Comparison of ENCODE assay signal across 18 cellular contexts in the genomic region with DNA sequence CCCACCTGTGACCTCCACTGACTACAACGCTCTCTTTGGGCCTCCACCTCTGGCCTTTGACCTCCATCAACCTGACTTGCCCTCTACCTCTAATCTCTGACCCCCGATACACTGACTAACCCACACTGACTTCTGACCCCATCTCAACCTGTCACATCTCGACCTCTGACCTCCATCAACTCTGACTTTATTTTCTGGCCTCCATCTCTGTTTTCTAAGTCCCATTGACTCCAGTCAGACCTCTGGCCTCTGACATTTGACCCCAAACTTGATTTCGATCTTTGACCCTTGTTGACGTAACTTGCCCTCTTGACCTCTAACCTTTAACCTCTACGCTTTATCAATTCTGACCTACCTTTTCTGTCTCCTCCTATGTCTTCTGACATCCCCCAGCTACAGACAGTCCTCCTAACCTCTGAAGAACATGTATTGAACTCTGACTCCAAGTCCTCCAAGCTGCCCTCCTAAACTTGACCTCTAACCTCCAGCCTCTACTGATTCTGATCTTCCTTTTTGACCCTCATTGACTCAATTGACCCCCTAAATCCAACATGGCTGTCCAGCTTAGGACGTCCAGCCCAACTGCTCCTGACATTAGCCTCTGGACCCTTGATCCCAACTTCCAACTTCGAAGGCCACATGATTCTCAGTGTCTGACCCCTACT. TPM values are rescaled to one million over a fixed set of nuclear protein-coding genes. Genes with fewer than 3 reads are reported as not detected.
"Had no signal": no experiment of that assay in that cellular context is flagged by ENCODE, and none has a peak within 500 bp of the region (broad histone marks: within the 10 kb centered on the region; RNA-seq: fewer than 3 reads in every experiment).

No MANE protein-coding gene starts in this region.

- H3K36me3 Mint-ChIP-seq: activated naive CD4-positive, alpha-beta T cell treated with anti-CD3 and anti-CD28 coated beads, Interleukin-2, amount 50 U/mL, for 72 hours had no signal

- H3K9me3 ChIP-seq: pancreas, thyroid gland, uterus had no signal

- H3K36me3 ChIP-seq: pancreas, thyroid gland, uterus had no signal

- H3K4me3 ChIP-seq: pancreas, thyroid gland, uterus had no signal

- H3K27ac ChIP-seq: brain microvascular endothelial cell, epithelial cell of prostate, pancreas, thyroid gland, uterus had no signal

- H3K27ac Mint-ChIP-seq: activated CD4-positive, alpha-beta memory T cell treated with anti-CD3 and anti-CD28 coated beads, Interleukin-2, amount 10 ng/mL, durations not matched to agents 7 days and 5 days; activated CD4-positive, alpha-beta T cell treated with anti-CD3 and anti-CD28 coated beads for 36 hours; activated T-helper 2 cell treated with anti-CD3 and anti-CD28 coated beads, Interferon-gamma antibody, Interleukin-2, Interleukin-4, amounts not matched to agents 10 μg/mL and 5 μg/mL and 100 μg/mL, durations not matched to agents 14 hours and 24 hours and 36 hours had no signal

- ATAC-seq: activated CD4-positive, alpha-beta T cell treated with anti-CD3 and anti-CD28 coated beads for 36 hours had no signal

- H3K4me3 Mint-ChIP-seq: activated CD4-positive, alpha-beta memory T cell treated with anti-CD3 and anti-CD28 coated beads, Interleukin-2, amount 10 ng/mL, durations not matched to agents 7 days and 5 days; activated CD4-positive, alpha-beta T cell treated with anti-CD3 and anti-CD28 coated beads for 36 hours had no signal

- H3K9me3 Mint-ChIP-seq: activated CD4-positive, alpha-beta memory T cell treated with anti-CD3 and anti-CD28 coated beads, Interleukin-2, amount 10 ng/mL, durations not matched to agents 7 days and 5 days; activated naive CD4-positive, alpha-beta T cell treated with anti-CD3 and anti-CD28 coated beads, Interleukin-2, amount 50 U/mL, for 72 hours; activated T-helper 2 cell treated with anti-CD3 and anti-CD28 coated beads, Interferon-gamma antibody, Interleukin-2, Interleukin-4, amounts not matched to agents 10 μg/mL and 5 μg/mL and 100 μg/mL, durations not matched to agents 14 hours and 24 hours and 36 hours had no signal

- H3K27me3 Mint-ChIP-seq: activated CD4-positive, alpha-beta memory T cell treated with anti-CD3 and anti-CD28 coated beads, Interleukin-2, amount 10 ng/mL, durations not matched to agents 7 days and 5 days; activated CD4-positive, alpha-beta T cell treated with anti-CD3 and anti-CD28 coated beads for 36 hours had no signal

- H3K4me1 ChIP-seq: pancreas, uterus had no signal

- DNase-seq: activated CD4-positive, alpha-beta memory T cell treated with anti-CD3 and anti-CD28 coated beads, Interleukin-2, amount 10 ng/mL, durations not matched to agents 7 days and 5 days; activated CD4-positive, alpha-beta T cell treated with anti-CD3 and anti-CD28 coated beads for 36 hours; activated CD8-positive, alpha-beta memory T cell treated with anti-CD3 and anti-CD28 coated beads, Interleukin-2, amount 50 U/mL, for 48 hours; brain microvascular endothelial cell; effector memory CD4-positive, alpha-beta T cell; hypothalamus; kidney glomerular epithelial cell; stimulated activated CD4-positive, alpha-beta T cell treated with anti-CD3 and anti-CD28 coated beads, Interleukin-4, amount 100 ng/mL, for 24 hours; thyroid gland; uterus had no signal

- H3K27me3 ChIP-seq: brain microvascular endothelial cell, pancreas, thyroid gland, uterus had no signal

RNA-seq across cellular contexts. Expression of a gene that starts 0.8 kb away (rescaled TPM):
- total RNA-seq: activated CD4-positive, alpha-beta memory T cell treated with anti-CD3 and anti-CD28 coated beads, Interleukin-2, amount 10 ng/mL, durations not matched to agents 7 days and 5 days; activated CD4-positive, alpha-beta T cell treated with anti-CD3 and anti-CD28 coated beads for 36 hours; activated naive CD4-positive, alpha-beta T cell treated with anti-CD3 and anti-CD28 coated beads, Interleukin-2, amount 50 U/mL, for 72 hours; activated T-helper 2 cell treated with anti-CD3 and anti-CD28 coated beads, Interferon-gamma antibody, Interleukin-2, Interleukin-4, amounts not matched to agents 10 μg/mL and 5 μg/mL and 100 μg/mL, durations not matched to agents 14 hours and 24 hours and 36 hours; mesenteric fat pad; pancreas; renal cortical epithelial cell; skeletal muscle tissue; thyroid gland; uterus had no signal

RNA-seq across cellular contexts. Expression of a gene that starts 20.8 kb away (rescaled TPM):
- total RNA-seq: activated CD4-positive, alpha-beta memory T cell treated with anti-CD3 and anti-CD28 coated beads, Interleukin-2, amount 10 ng/mL, durations not matched to agents 7 days and 5 days; activated CD4-positive, alpha-beta T cell treated with anti-CD3 and anti-CD28 coated beads for 36 hours; activated naive CD4-positive, alpha-beta T cell treated with anti-CD3 and anti-CD28 coated beads, Interleukin-2, amount 50 U/mL, for 72 hours; activated T-helper 2 cell treated with anti-CD3 and anti-CD28 coated beads, Interferon-gamma antibody, Interleukin-2, Interleukin-4, amounts not matched to agents 10 μg/mL and 5 μg/mL and 100 μg/mL, durations not matched to agents 14 hours and 24 hours and 36 hours; lower leg skin; mesenteric fat pad; pancreas; renal cortical epithelial cell; skeletal muscle tissue; thyroid gland; uterus had no signal

RNA-seq across cellular contexts. Expression of a gene that starts 32.6 kb away (rescaled TPM):
- total RNA-seq: renal cortical epithelial cell, skeletal muscle tissue had no signal

RNA-seq across cellular contexts. Expression of a gene that starts 42.3 kb away (rescaled TPM):
- total RNA-seq: activated CD4-positive, alpha-beta memory T cell treated with anti-CD3 and anti-CD28 coated beads, Interleukin-2, amount 10 ng/mL, durations not matched to agents 7 days and 5 days; activated CD4-positive, alpha-beta T cell treated with anti-CD3 and anti-CD28 coated beads for 36 hours; activated naive CD4-positive, alpha-beta T cell treated with anti-CD3 and anti-CD28 coated beads, Interleukin-2, amount 50 U/mL, for 72 hours; activated T-helper 2 cell treated with anti-CD3 and anti-CD28 coated beads, Interferon-gamma antibody, Interleukin-2, Interleukin-4, amounts not matched to agents 10 μg/mL and 5 μg/mL and 100 μg/mL, durations not matched to agents 14 hours and 24 hours and 36 hours; lower leg skin; mesenteric fat pad; pancreas; renal cortical epithelial cell; skeletal muscle tissue; uterus had no signal
